In the genomic region with DNA sequence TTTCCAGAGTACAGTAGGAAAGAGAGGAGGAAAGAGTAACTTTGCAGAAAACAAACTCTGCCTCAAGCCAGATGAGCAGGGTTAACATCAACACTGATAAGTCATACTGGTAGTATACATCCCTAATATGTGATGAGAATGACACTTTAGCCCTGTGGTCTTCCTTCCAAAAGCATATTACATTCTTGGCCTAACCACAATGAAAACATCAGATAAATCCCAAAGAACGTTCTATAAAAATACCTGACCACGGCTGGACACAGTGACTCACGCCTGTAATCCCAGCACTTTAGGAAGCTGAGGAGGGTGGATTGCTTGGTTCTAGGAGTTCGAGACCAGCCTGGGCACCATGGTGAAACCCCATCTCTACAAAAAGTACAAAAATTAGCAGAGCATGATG, we compare ENCODE assay signal across 11 cellular contexts. TPM values are rescaled to one million over a fixed set of nuclear protein-coding genes. Genes with fewer than 3 reads are reported as not detected.
DNase-seq lines count a peak whose midpoint lies in the region; ATAC-seq and TF ChIP-seq lines count a peak whose summit lies in the region.
"Had no signal": no experiment of that assay in that cellular context is flagged by ENCODE, and none has a peak within 500 bp of the region (broad histone marks: within the 10 kb centered on the region; RNA-seq: fewer than 3 reads in every experiment).

No MANE protein-coding gene starts in this region.

- no peak overlapping the region for H3K4me3 Mint-ChIP-seq in activated naive CD4-positive, alpha-beta T cell treated with anti-CD3 and anti-CD28 coated beads, Interleukin-2, amount 50 U/mL, for 24 hours
- H3K4me3 Mint-ChIP-seq: naive B cell had no signal

- H3K4me3 ChIP-seq in SJSA1, result no peak overlapping the region
- H3K4me3 ChIP-seq in fibroblast of lung (replicated peaks in 1 of 4; ENCODE audit: control extremely low read depth in 1 of 4, insufficient read depth in 1 of 4, low read depth in 3 of 4, low read length in 4 of 4), result no peak overlapping the region
- no peak overlapping the region for H3K4me3 ChIP-seq in smooth muscle cell
- H3K4me3 ChIP-seq: tibial nerve had no signal

- peaks cover 40% of the 10 kb centered on the region for H3K4me1 ChIP-seq in SJSA1 (replicated peaks)
- H3K4me1 ChIP-seq in fibroblast of lung (ENCODE audit: control insufficient read depth, extremely low read depth, insufficient read depth, low read length), result peaks cover 7% of the 10 kb centered on the region
- peaks cover 17% of the 10 kb centered on the region for H3K4me1 ChIP-seq in smooth muscle cell (ENCODE audit: low read depth)

- no peaks in the 10 kb centered on the region; the same call in 1 of the 2 replicates for H3K9me3 ChIP-seq in SJSA1 (replicated peaks)
- H3K9me3 ChIP-seq in fibroblast of lung (ENCODE audit: control insufficient read depth, insufficient read depth, low read depth, low read length), result no peaks in the 10 kb centered on the region
- H3K9me3 ChIP-seq in smooth muscle cell (replicated peaks; ENCODE audit: low read depth), result no peaks in the 10 kb centered on the region
- H3K9me3 ChIP-seq: tibial nerve had no signal

- 11% methylated on average over 4 of the region's 4 CpGs for WGBS in smooth muscle cell (ENCODE audit: low lambda C conversion rate)

- H2AFZ ChIP-seq in fibroblast of lung (ENCODE audit: low read length), result no peak overlapping the region
- no peak overlapping the region for H2AFZ ChIP-seq in smooth muscle cell (ENCODE audit: low read depth)

- no peaks in the 10 kb centered on the region for H3K27me3 Mint-ChIP-seq in activated naive CD4-positive, alpha-beta T cell treated with anti-CD3 and anti-CD28 coated beads, Interleukin-2, amount 50 U/mL, for 24 hours
- H3K27me3 Mint-ChIP-seq: naive B cell had no signal

- H3K27ac Mint-ChIP-seq in activated naive CD4-positive, alpha-beta T cell treated with anti-CD3 and anti-CD28 coated beads, Interleukin-2, amount 50 U/mL, for 24 hours, result peak overlapping the region; percentile 24
- H3K27ac Mint-ChIP-seq in activated naive CD4-positive, alpha-beta T cell treated with anti-CD3 and anti-CD28 coated beads, Interleukin-2, amount 50 U/mL, for 72 hours, result peak overlapping the region in 1 of 2 donors; percentile 26
- H3K27ac Mint-ChIP-seq: naive B cell had no signal

- H3K9ac ChIP-seq in fibroblast of lung (ENCODE audit: insufficient read depth, low read length), result no peak overlapping the region
- no peak overlapping the region for H3K9ac ChIP-seq in smooth muscle cell (ENCODE audit: low read depth)

- H4K20me1 ChIP-seq in fibroblast of lung (ENCODE audit: control insufficient read depth, extremely low read depth, insufficient read depth, low read length), result peaks cover 2% of the 10 kb centered on the region
- H4K20me1 ChIP-seq in smooth muscle cell (ENCODE audit: low read depth), result peaks cover 85% of the 10 kb centered on the region

- no peaks in the 10 kb centered on the region for H3K9me3 Mint-ChIP-seq in activated naive CD4-positive, alpha-beta T cell treated with anti-CD3 and anti-CD28 coated beads, Interleukin-2, amount 50 U/mL, for 24 hours
- no peaks in the 10 kb centered on the region for H3K9me3 Mint-ChIP-seq in activated naive CD4-positive, alpha-beta T cell treated with anti-CD3 and anti-CD28 coated beads, Interleukin-2, amount 50 U/mL, for 72 hours
- H3K9me3 Mint-ChIP-seq: naive B cell had no signal

- H3K79me2 ChIP-seq in fibroblast of lung (ENCODE audit: control insufficient read depth, insufficient read depth, low read length), result peaks cover 5% of the 10 kb centered on the region
- H3K79me2 ChIP-seq in smooth muscle cell (ENCODE audit: low read depth), result peaks cover 82% of the 10 kb centered on the region

- ATAC-seq in activated naive CD4-positive, alpha-beta T cell treated with anti-CD3 and anti-CD28 coated beads, Interleukin-2, amount 50 U/mL, for 72 hours, result no peak
- no peak for ATAC-seq in HG02884 (IDR thresholded peaks at IDR 0.05; ENCODE audit: unreplicated experiment)
- ATAC-seq in HG03280 (IDR thresholded peaks at IDR 0.05; ENCODE audit: unreplicated experiment), result no peak

- H3K4me2 ChIP-seq in fibroblast of lung (ENCODE audit: extremely low read depth, insufficient read depth, low read length) (no peak overlapping the region), smooth muscle cell (peak overlapping the region; percentile 30)

- H3K27me3 ChIP-seq in SJSA1 (replicated peaks), result no peaks in the 10 kb centered on the region
- no peaks in the 10 kb centered on the region for H3K27me3 ChIP-seq in fibroblast of lung (ENCODE audit: control insufficient read depth, insufficient read depth, low read length)
- H3K27me3 ChIP-seq in smooth muscle cell (ENCODE audit: low read depth), result no peaks in the 10 kb centered on the region
- H3K27me3 ChIP-seq: tibial nerve had no signal

- peaks cover 6% of the 10 kb centered on the region for H3K36me3 ChIP-seq in SJSA1
- no peaks in the 10 kb centered on the region for H3K36me3 ChIP-seq in fibroblast of lung (ENCODE audit: control insufficient read depth, insufficient read depth, low read length)
- H3K36me3 ChIP-seq in smooth muscle cell (ENCODE audit: low read depth), result no peaks in the 10 kb centered on the region
- H3K36me3 ChIP-seq: tibial nerve had no signal

- DNase-seq in activated naive CD4-positive, alpha-beta T cell treated with anti-CD3 and anti-CD28 coated beads, Interleukin-2, amount 50 U/mL, for 72 hours (ENCODE audit: low spot score in 2 of 2), result no peak
- peak; percentile 77 to 90 for DNase-seq in SJSA1 (ENCODE audit: low read depth in 1 of 2, low spot score in 2 of 2)
- DNase-seq in fibroblast of lung (ENCODE audit: low read depth in 2 of 2), result peak; percentile 89 to 97
- no peak for DNase-seq in smooth muscle cell (lab: John Stamatoyannopoulos, UW; ENCODE audit: unreplicated experiment)
- DNase-seq in activated CD4-positive, alpha-beta T cell treated with anti-CD3 and anti-CD28 coated beads, Interleukin-2, amount 50 U/mL, for 1 hour, result no peak
- DNase-seq: glutamatergic neuron, naive B cell had no signal

- TF ChIP-seq CTCF in fibroblast of lung (conservative IDR thresholded peaks at IDR 0.05 in 1 of 2, IDR thresholded peaks at IDR 0.05 in 1 of 2; ENCODE audit: low read depth in 1 of 2, low read length in 2 of 2) (no peak), smooth muscle cell (IDR thresholded peaks at IDR 0.05; ENCODE audit: borderline replicate concordance, insufficient read depth, poor library complexity, severe bottlenecking) (no peak)

- H3F3A ChIP-seq in smooth muscle cell (ENCODE audit: low read depth), result peaks cover 12% of the 10 kb centered on the region

- no peak overlapping the region for H3K27ac ChIP-seq in SJSA1
- H3K27ac ChIP-seq in fibroblast of lung (ENCODE audit: insufficient read depth, low read length), result no peak overlapping the region
- peak overlapping the region; percentile 45 for H3K27ac ChIP-seq in smooth muscle cell (ENCODE audit: low read depth)

- peaks cover 3% of the 10 kb centered on the region for H3K36me3 Mint-ChIP-seq in activated naive CD4-positive, alpha-beta T cell treated with anti-CD3 and anti-CD28 coated beads, Interleukin-2, amount 50 U/mL, for 24 hours
- H3K36me3 Mint-ChIP-seq in activated naive CD4-positive, alpha-beta T cell treated with anti-CD3 and anti-CD28 coated beads, Interleukin-2, amount 50 U/mL, for 72 hours, result no peaks in the 10 kb centered on the region
- H3K36me3 Mint-ChIP-seq: naive B cell had no signal

- peaks cover 53% of the 10 kb centered on the region for H3K4me1 Mint-ChIP-seq in activated naive CD4-positive, alpha-beta T cell treated with anti-CD3 and anti-CD28 coated beads, Interleukin-2, amount 50 U/mL, for 24 hours

RNA-seq across cellular contexts. Expression of a gene that starts 4.8 kb away (rescaled TPM):
- total RNA-seq in activated naive CD4-positive, alpha-beta T cell treated with anti-CD3 and anti-CD28 coated beads, Interleukin-2, amount 50 U/mL, for 72 hours, result 10 to 100 TPM; 13.4 to 13.6 TPM
- total RNA-seq in SJSA1 (2014; rRNA removed; shearing (Covaris generic)), result 7.9 and 11.4 TPM in 2 replicates
- 14.6 and 16.8 TPM in 2 replicates for total RNA-seq in fibroblast of lung
- polyA plus RNA-seq in fibroblast of lung, result 12.7 and 16.2 TPM in 2 replicates
- polyA plus RNA-seq in fibroblast of lung (2012), result 7.1 and 12.2 TPM in 2 replicates
- polyA minus RNA-seq in fibroblast of lung (ENCODE audit: low replicate concordance), result 7.0 and 16.1 TPM in 2 replicates
- 17.8 and 32.5 TPM in 2 replicates for total RNA-seq in smooth muscle cell
- polyA plus RNA-seq in smooth muscle cell, result 5.3 and 9.7 TPM in 2 replicates

Comparison
In these comparisons a context has a peak if more than half of its experiments do, and no peak if none do; other contexts are left out.
1. DNase-seq: peak in SJSA1 (2 of 2) and fibroblast of lung (2 of 2); none in activated naive CD4-positive, alpha-beta T cell treated with anti-CD3 and anti-CD28 coated beads, Interleukin-2, amount 50 U/mL, for 72 hours (0 of 2), smooth muscle cell (single experiment) and activated CD4-positive, alpha-beta T cell treated with anti-CD3 and anti-CD28 coated beads, Interleukin-2, amount 50 U/mL, for 1 hour (single experiment).